2 cellular contexts compared by ENCODE assay signal in genomic region chr20:31567380-31567720, GRCh38.
TF ChIP-seq lines count a peak whose summit lies in the region.

No MANE protein-coding gene starts in this region.

TF ChIP-seq in SK-N-SH, 30 proteins besides CTCF, POLR2A, EP300 and RAD21 (continued from another document):
- TF ChIP-seq REST (IDR thresholded peaks at IDR 0.05; ENCODE audit: low read depth, low read length) (no peak), RXRA (IDR thresholded peaks at IDR 0.05; ENCODE audit: borderline replicate concordance, low read depth) (no peak), SIN3A (IDR thresholded peaks at IDR 0.05; ENCODE audit: borderline replicate concordance, low read depth, low read length) (no peak), FOXM1 (IDR thresholded peaks at IDR 0.05; ENCODE audit: low read depth) (no peak), ELF1 (IDR thresholded peaks at IDR 0.05) (no peak), JUND (IDR thresholded peaks at IDR 0.05) (no peak), YY1 (IDR thresholded peaks at IDR 0.05; ENCODE audit: low read depth) (no peak)

TF ChIP-seq in SK-N-SH treated with all-trans-retinoic acid at 6 μM for 48 hours, 23 proteins besides CTCF, POLR2A, EP300 and RAD21 (continued from another document):
- TF ChIP-seq PATZ1 (CRISPR knock-in tag; IDR thresholded peaks at IDR 0.05; ENCODE audit: borderline replicate concordance) (no peak), PPARA (CRISPR knock-in tag; IDR thresholded peaks at IDR 0.05; ENCODE audit: borderline replicate concordance) (no peak), ESRRG (CRISPR knock-in tag; IDR thresholded peaks at IDR 0.05) (no peak), TCF4 (CRISPR knock-in tag; IDR thresholded peaks at IDR 0.05; ENCODE audit: borderline replicate concordance) (no peak), CSDC2 (CRISPR knock-in tag; IDR thresholded peaks at IDR 0.05) (no peak)
